Comparison of ENCODE assay signal across 12 cellular contexts in the genomic region with DNA sequence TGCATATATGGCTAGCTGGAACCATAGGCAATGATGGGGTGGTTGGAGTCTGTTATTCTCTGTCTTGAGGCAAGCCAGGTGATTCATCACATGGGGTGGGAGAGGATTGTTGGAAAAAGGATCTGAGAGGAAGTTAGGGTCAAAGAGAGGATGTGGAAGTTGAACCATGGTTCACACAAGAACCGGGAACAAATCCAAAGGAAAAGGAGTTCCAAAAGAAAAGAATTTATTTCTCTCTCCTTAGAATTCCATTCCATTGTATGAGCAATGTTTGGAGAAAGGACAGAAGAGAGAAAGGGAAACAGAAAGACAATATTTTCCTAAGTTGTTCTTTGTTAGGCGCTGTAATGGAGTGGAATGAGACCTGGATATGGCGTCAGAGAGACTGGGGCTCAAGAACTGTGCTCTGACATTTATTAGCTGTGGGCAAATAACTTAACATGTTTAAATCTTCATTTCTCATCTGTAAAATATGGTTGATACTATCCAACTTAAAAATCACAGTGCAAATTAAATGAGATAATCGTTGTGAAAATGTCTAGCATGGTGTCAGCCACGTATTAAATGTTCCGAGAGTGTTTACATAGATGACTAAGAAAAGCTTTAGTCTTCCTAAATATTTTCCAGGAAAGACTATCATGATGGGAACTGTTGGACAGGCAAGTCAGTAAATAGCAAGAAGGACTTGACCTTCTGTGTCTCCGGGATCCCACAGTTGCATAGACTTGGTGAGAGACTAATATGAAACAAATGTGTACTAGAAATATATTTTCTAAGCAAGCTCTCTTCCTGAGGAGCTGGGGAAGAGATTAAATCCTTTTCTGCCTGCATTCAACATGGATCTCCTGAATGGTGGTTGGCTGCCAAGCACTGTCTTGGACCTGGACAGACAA.
DNase-seq lines count a peak whose midpoint lies in the region; ATAC-seq and TF ChIP-seq lines count a peak whose summit lies in the region.
"Had no signal": no experiment of that assay in that cellular context is flagged by ENCODE, and none has a peak within 500 bp of the region (broad histone marks: within the 10 kb centered on the region; RNA-seq: fewer than 3 reads in every experiment).

No MANE protein-coding gene starts in this region.

- CTCF ChIA-PET in activated CD8-positive, alpha-beta T cell treated with anti-CD3 and anti-CD28 coated beads, Interleukin-2, amount 10 ng/mL, durations not matched to agents 7 days and 5 days (lab: Charles Lee), result no interaction called here

- intact Hi-C loops in activated T-helper 2 cell treated with anti-CD3 and anti-CD28 coated beads, Interferon-gamma antibody, Interleukin-2, Interleukin-4, amounts not matched to agents 10 μg/mL and 5 μg/mL and 100 μg/mL, durations not matched to agents 14 hours and 24 hours and 36 hours (cut with micrococcal nuclease), result no loop called here

- ATAC-seq in GM18867 (IDR thresholded peaks at IDR 0.05; ENCODE audit: unreplicated experiment), result no peak
- no peak for ATAC-seq in activated CD8-positive, alpha-beta T cell treated with anti-CD3 and anti-CD28 coated beads, Interleukin-2, amount 10 ng/mL, durations not matched to agents 7 days and 5 days
- ATAC-seq: activated CD8-positive, alpha-beta memory T cell treated with anti-CD3 and anti-CD28 coated beads, Interleukin-2, amount 10 ng/mL, durations not matched to agents 7 days and 5 days; HCT116 had no signal

- peak overlapping the region; percentile 24 for H3K4me3 ChIP-seq in fibroblast of pulmonary artery (replicated peaks; ENCODE audit: low read depth, low read length)

- POLR2A ChIA-PET in activated CD8-positive, alpha-beta T cell treated with anti-CD3 and anti-CD28 coated beads, Interleukin-2, amount 10 ng/mL, durations not matched to agents 7 days and 5 days (lab: Charles Lee), result no interaction called here

- no peak for TF ChIP-seq CTCF in fibroblast of pulmonary artery (IDR thresholded peaks at IDR 0.05; ENCODE audit: low read length, missing control alignments)

- no peak overlapping the region for H3K27ac Mint-ChIP-seq in activated T-helper 2 cell treated with anti-CD3 and anti-CD28 coated beads, Interferon-gamma antibody, Interleukin-2, Interleukin-4, amounts not matched to agents 10 μg/mL and 5 μg/mL and 100 μg/mL, durations not matched to agents 14 hours and 24 hours and 36 hours
- no peak overlapping the region for H3K27ac Mint-ChIP-seq in activated CD8-positive, alpha-beta T cell treated with anti-CD3 and anti-CD28 coated beads, Interleukin-2, amount 10 ng/mL, durations not matched to agents 7 days and 5 days
- H3K27ac Mint-ChIP-seq: activated CD8-positive, alpha-beta memory T cell treated with anti-CD3 and anti-CD28 coated beads, Interleukin-2, amount 10 ng/mL, durations not matched to agents 7 days and 5 days had no signal

- H3K27me3 Mint-ChIP-seq in activated T-helper 2 cell treated with anti-CD3 and anti-CD28 coated beads, Interferon-gamma antibody, Interleukin-2, Interleukin-4, amounts not matched to agents 10 μg/mL and 5 μg/mL and 100 μg/mL, durations not matched to agents 14 hours and 24 hours and 36 hours (ENCODE audit: low read depth), result peaks cover 8% of the 10 kb centered on the region
- peaks cover 8% of the 10 kb centered on the region for H3K27me3 Mint-ChIP-seq in activated CD8-positive, alpha-beta T cell treated with anti-CD3 and anti-CD28 coated beads, Interleukin-2, amount 10 ng/mL, durations not matched to agents 7 days and 5 days (ENCODE audit: low read depth)

- no peaks in the 10 kb centered on the region for H3K4me1 Mint-ChIP-seq in activated T-helper 2 cell treated with anti-CD3 and anti-CD28 coated beads, Interferon-gamma antibody, Interleukin-2, Interleukin-4, amounts not matched to agents 10 μg/mL and 5 μg/mL and 100 μg/mL, durations not matched to agents 14 hours and 24 hours and 36 hours (ENCODE audit: low read depth)
- H3K4me1 Mint-ChIP-seq in activated CD8-positive, alpha-beta T cell treated with anti-CD3 and anti-CD28 coated beads, Interleukin-2, amount 10 ng/mL, durations not matched to agents 7 days and 5 days (ENCODE audit: low read depth), result no peaks in the 10 kb centered on the region
- H3K4me1 Mint-ChIP-seq: activated CD8-positive, alpha-beta memory T cell treated with anti-CD3 and anti-CD28 coated beads, Interleukin-2, amount 10 ng/mL, durations not matched to agents 7 days and 5 days had no signal

- H3K36me3 Mint-ChIP-seq in activated T-helper 2 cell treated with anti-CD3 and anti-CD28 coated beads, Interferon-gamma antibody, Interleukin-2, Interleukin-4, amounts not matched to agents 10 μg/mL and 5 μg/mL and 100 μg/mL, durations not matched to agents 14 hours and 24 hours and 36 hours (ENCODE audit: low read depth), result no peaks in the 10 kb centered on the region
- peaks cover 2% of the 10 kb centered on the region for H3K36me3 Mint-ChIP-seq in activated CD8-positive, alpha-beta T cell treated with anti-CD3 and anti-CD28 coated beads, Interleukin-2, amount 10 ng/mL, durations not matched to agents 7 days and 5 days (ENCODE audit: low read depth)
- H3K36me3 Mint-ChIP-seq: activated CD8-positive, alpha-beta memory T cell treated with anti-CD3 and anti-CD28 coated beads, Interleukin-2, amount 10 ng/mL, durations not matched to agents 7 days and 5 days had no signal

- peak; percentile 57 for DNase-seq in A172 (ENCODE audit: low spot score)
- peak; percentile 91 for DNase-seq in RPMI7951 (ENCODE audit: low read depth)
- DNase-seq in fibroblast of pulmonary artery (ENCODE audit: low read depth), result peak; percentile 96
- DNase-seq in non-pigmented ciliary epithelial cell (ENCODE audit: low read depth), result peak; percentile 50
- DNase-seq in kidney glomerular epithelial cell (lab: John Stamatoyannopoulos, UW), result no peak
- DNase-seq in activated T-helper 2 cell treated with anti-CD3 and anti-CD28 coated beads, Interferon-gamma antibody, Interleukin-2, Interleukin-4, amounts not matched to agents 10 μg/mL and 5 μg/mL and 100 μg/mL, durations not matched to agents 14 hours and 24 hours and 36 hours (ENCODE audit: low spot score), result no peak
- DNase-seq in activated CD8-positive, alpha-beta T cell treated with anti-CD3 and anti-CD28 coated beads, Interleukin-2, amount 10 ng/mL, durations not matched to agents 7 days and 5 days, result no peak
- DNase-seq: activated CD8-positive, alpha-beta memory T cell treated with anti-CD3 and anti-CD28 coated beads, Interleukin-2, amount 10 ng/mL, durations not matched to agents 7 days and 5 days; cerebellar nuclear complex; T-helper 2 cell had no signal

- H3K9me3 Mint-ChIP-seq in activated T-helper 2 cell treated with anti-CD3 and anti-CD28 coated beads, Interferon-gamma antibody, Interleukin-2, Interleukin-4, amounts not matched to agents 10 μg/mL and 5 μg/mL and 100 μg/mL, durations not matched to agents 14 hours and 24 hours and 36 hours, result peaks cover 5% of the 10 kb centered on the region
- no peaks in the 10 kb centered on the region for H3K9me3 Mint-ChIP-seq in activated CD8-positive, alpha-beta T cell treated with anti-CD3 and anti-CD28 coated beads, Interleukin-2, amount 10 ng/mL, durations not matched to agents 7 days and 5 days (ENCODE audit: insufficient read depth)

- no peak overlapping the region for H3K4me3 Mint-ChIP-seq in activated T-helper 2 cell treated with anti-CD3 and anti-CD28 coated beads, Interferon-gamma antibody, Interleukin-2, Interleukin-4, amounts not matched to agents 10 μg/mL and 5 μg/mL and 100 μg/mL, durations not matched to agents 14 hours and 24 hours and 36 hours (ENCODE audit: low read depth)
- no peak overlapping the region for H3K4me3 Mint-ChIP-seq in activated CD8-positive, alpha-beta T cell treated with anti-CD3 and anti-CD28 coated beads, Interleukin-2, amount 10 ng/mL, durations not matched to agents 7 days and 5 days
- H3K4me3 Mint-ChIP-seq: activated CD8-positive, alpha-beta memory T cell treated with anti-CD3 and anti-CD28 coated beads, Interleukin-2, amount 10 ng/mL, durations not matched to agents 7 days and 5 days had no signal

Comparison
In these comparisons a context has a peak if more than half of its experiments do, and no peak if none do; other contexts are left out.
1. DNase-seq: peak in A172 (single experiment), RPMI7951 (single experiment), fibroblast of pulmonary artery (single experiment) and non-pigmented ciliary epithelial cell (single experiment); none in kidney glomerular epithelial cell (single experiment), activated T-helper 2 cell treated with anti-CD3 and anti-CD28 coated beads, Interferon-gamma antibody, Interleukin-2, Interleukin-4, amounts not matched to agents 10 μg/mL and 5 μg/mL and 100 μg/mL, durations not matched to agents 14 hours and 24 hours and 36 hours (single experiment) and activated CD8-positive, alpha-beta T cell treated with anti-CD3 and anti-CD28 coated beads, Interleukin-2, amount 10 ng/mL, durations not matched to agents 7 days and 5 days (single experiment).